In the genomic region with DNA sequence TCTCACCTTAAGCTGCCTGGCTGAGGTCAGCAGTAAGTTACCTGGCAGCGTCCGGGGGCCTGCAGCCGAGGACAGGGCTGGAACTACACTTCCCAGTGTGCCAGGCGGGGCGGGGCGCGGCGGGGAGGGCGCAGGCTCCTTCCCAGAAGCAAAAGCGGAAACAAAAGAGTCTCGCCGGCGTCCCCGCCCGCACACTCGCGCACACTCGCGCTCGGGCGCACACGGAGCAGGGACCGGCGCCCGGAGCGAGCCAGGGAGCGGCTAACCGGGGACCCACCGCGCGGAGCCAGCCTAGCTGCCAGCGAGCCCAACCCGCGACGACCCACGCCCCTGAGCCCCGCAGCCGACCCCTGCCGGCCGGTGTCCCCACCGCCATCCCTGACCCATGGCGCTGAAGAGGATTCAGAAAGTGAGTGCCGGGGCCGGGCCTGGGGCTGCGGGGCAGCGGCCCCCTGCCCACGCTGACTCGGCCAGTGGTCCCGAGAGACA, we compare ENCODE assay signal across 8 cellular contexts.
DNase-seq lines count a peak whose midpoint lies in the region; ATAC-seq and TF ChIP-seq lines count a peak whose summit lies in the region.

A gene (plus strand): TSS at position 190 of the 489 bp plus-strand sequence. CDS start 196 bp downstream, at position 386.

- peak; percentile 99 for ATAC-seq in GM18867 (IDR thresholded peaks at IDR 0.05; ENCODE audit: unreplicated experiment)
- ATAC-seq in HG03097 (IDR thresholded peaks at IDR 0.05; ENCODE audit: low FRiP score, unreplicated experiment), result peak; percentile 96

- POLR2A ChIA-PET in AG04449 (lab: Yijun Ruan, JAX), result interaction anchor here (0.7 to 2.0 kb wide), 4 partner anchors 14 to 66 kb away, joined by 3 to 5 read pairs (median 4); a partner anchor contains a TSS

- TF ChIP-seq CTCF in AG04449 (IDR thresholded peaks at IDR 0.05; ENCODE audit: insufficient read depth, low read length, missing control alignments) (peak; percentile 45), choroid plexus epithelial cell (conservative IDR thresholded peaks at IDR 0.05; ENCODE audit: low read depth, low read length) (peak; percentile 8)

- DNase-seq in AG04449 (ENCODE audit: low read depth, low spot score) (no peak), NCI-H2227 treated with DMSO at 0.1 percent for 48 hours (lab: John Stamatoyannopoulos, UW) (peak; percentile 65), choroid plexus epithelial cell (ENCODE audit: low read depth) (peak; percentile 72), kidney glomerular epithelial cell (lab: John Stamatoyannopoulos, UW) (peak; percentile 64)
- DNase-seq in activated CD4-positive, alpha-beta T cell treated with anti-CD3 and anti-CD28 coated beads for 24 hours (ENCODE audit: low read depth in 2 of 2), result peak; percentile 76 to 83
- peak; percentile 50 to 82 (median 74) for DNase-seq in stimulated activated CD4-positive, alpha-beta T cell treated with anti-CD3 and anti-CD28 coated beads, Interleukin-1b, Interleukin-23, amount 100 ng/mL, for 24 hours (ENCODE audit: low read depth in 4 of 4, low spot score in 1 of 4)

- CTCF ChIA-PET in AG04449 (lab: Yijun Ruan, JAX), result interaction anchor here (0.9 to 2.2 kb wide), 2 partner anchors 9 to 35 kb away, joined by 3 to 5 read pairs; no protein-coding TSS in a partner anchor

- H3K4me3 ChIP-seq in AG04449 (ENCODE audit: low read depth, low read length) (peak within 1 kb of the TSS; percentile 79), choroid plexus epithelial cell (ENCODE audit: low read depth, low read length) (peak within 1 kb of the TSS; percentile 86)
